1 cellular context compared by ENCODE assay signal in genomic region chr7:107286751-107287621, GRCh38.
TF ChIP-seq lines count a peak whose summit lies in the region.

No MANE protein-coding gene starts in this region.

TF ChIP-seq in K562, 482 proteins besides CTCF, POLR2A, EP300 and RAD21 (continued from another document):
- TF ChIP-seq, protein P1, sequence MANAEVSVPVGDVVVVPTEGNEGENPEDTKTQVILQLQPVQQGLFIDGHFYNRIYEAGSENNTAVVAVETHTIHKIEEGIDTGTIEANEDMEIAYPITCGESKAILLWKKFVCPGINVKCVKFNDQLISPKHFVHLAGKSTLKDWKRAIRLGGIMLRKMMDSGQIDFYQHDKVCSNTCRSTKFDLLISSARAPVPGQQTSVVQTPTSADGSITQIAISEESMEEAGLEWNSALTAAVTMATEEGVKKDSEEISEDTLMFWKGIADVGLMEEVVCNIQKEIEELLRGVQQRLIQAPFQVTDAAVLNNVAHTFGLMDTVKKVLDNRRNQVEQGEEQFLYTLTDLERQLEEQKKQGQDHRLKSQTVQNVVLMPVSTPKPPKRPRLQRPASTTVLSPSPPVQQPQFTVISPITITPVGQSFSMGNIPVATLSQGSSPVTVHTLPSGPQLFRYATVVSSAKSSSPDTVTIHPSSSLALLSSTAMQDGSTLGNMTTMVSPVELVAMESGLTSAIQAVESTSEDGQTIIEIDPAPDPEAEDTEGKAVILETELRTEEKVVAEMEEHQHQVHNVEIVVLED (CRISPR knock-in tag; IDR thresholded peaks at IDR 0.05) = 0 out of 2 replicates have a peak, but pooled peaks have one; percentile 12
- TF ChIP-seq ZNF253 (CRISPR knock-in tag; conservative IDR thresholded peaks at IDR 0.05) (no peak), ZNF316 (IDR thresholded peaks at IDR 0.05) (peak; percentile 97), BACH1 (tag; IDR thresholded peaks at IDR 0.05) (peak; percentile 43; the same call in 1 of the 2 replicates), DDX20 (tag; IDR thresholded peaks at IDR 0.05; ENCODE audit: low read depth) (peak; percentile 87), HDAC6 (IDR thresholded peaks at IDR 0.05; ENCODE audit: low read depth, low read length) (no peak), ZNF41 (CRISPR knock-in tag; conservative IDR thresholded peaks at IDR 0.05) (peak; percentile 75; the same call in 1 of the 2 replicates), ERF (CRISPR knock-in tag; IDR thresholded peaks at IDR 0.05) (no peak), MAFG (tag; conservative IDR thresholded peaks at IDR 0.05) (peak; percentile 82), SMAD3 (CRISPR knock-in tag; conservative IDR thresholded peaks at IDR 0.05) (peak; percentile 66; the same call in 1 of the 2 replicates), ZBTB7A (IDR thresholded peaks at IDR 0.05; ENCODE audit: borderline replicate concordance, control insufficient read depth, low read depth, low read length) (no peak), TCF15 (CRISPR knock-in tag; IDR thresholded peaks at IDR 0.05) (0 out of 2 replicates have a peak, but pooled peaks have one; percentile 58), PKNOX1 (IDR thresholded peaks at IDR 0.05) (0 out of 2 replicates have a peak, but pooled peaks have one; percentile 19), TEAD1 (CRISPR knock-in tag; IDR thresholded peaks at IDR 0.05) (peak in 1 of 2 experiments; percentile 73; a peak in 1 of 4 replicates), MAFF (IDR thresholded peaks at IDR 0.05; ENCODE audit: low read length) (peak; percentile 69; the same call in 1 of the 2 replicates), NR4A1 (CRISPR knock-in tag; IDR thresholded peaks at IDR 0.05) (no peak), NR4A1 (tag; IDR thresholded peaks at IDR 0.05) (peak; percentile 67; the same call in 1 of the 2 replicates), MEF2D (tag; conservative IDR thresholded peaks at IDR 0.05; ENCODE audit: low read depth) (0 out of 2 replicates have a peak, but pooled peaks have one; percentile 36), TEAD2 (tag; IDR thresholded peaks at IDR 0.05) (peak; percentile 73), CHD2 (IDR thresholded peaks at IDR 0.05; ENCODE audit: low read depth, low read length) (no peak), JUND (IDR thresholded peaks at IDR 0.05; ENCODE audit: borderline replicate concordance, low read depth, low read length) (no peak), JUND (tag; IDR thresholded peaks at IDR 0.05; ENCODE audit: borderline replicate concordance, low read depth, low read length) (0 out of 3 replicates have a peak, but pooled peaks have one; percentile 28), NR2C1 (IDR thresholded peaks at IDR 0.05) (no peak), NR2C1 (tag; IDR thresholded peaks at IDR 0.05) (peak; percentile 66; the same call in 1 of the 2 replicates), SMC3 (conservative IDR thresholded peaks at IDR 0.05; ENCODE audit: insufficient read depth, low read depth, low read length) (no peak), NFIC (IDR thresholded peaks at IDR 0.05) (no peak), NFE2L1 (tag; IDR thresholded peaks at IDR 0.05; ENCODE audit: borderline replicate concordance, low read depth) (peak; percentile 17; the same call in 1 of the 2 replicates), C11orf30 (IDR thresholded peaks at IDR 0.05; ENCODE audit: low read depth) (peak; percentile 88), PTRF (tag; IDR thresholded peaks at IDR 0.05) (peak; percentile 80), SREBF1 (IDR thresholded peaks at IDR 0.05; ENCODE audit: borderline replicate concordance, low read depth, low read length) (no peak)
- TF ChIP-seq, protein P2, sequence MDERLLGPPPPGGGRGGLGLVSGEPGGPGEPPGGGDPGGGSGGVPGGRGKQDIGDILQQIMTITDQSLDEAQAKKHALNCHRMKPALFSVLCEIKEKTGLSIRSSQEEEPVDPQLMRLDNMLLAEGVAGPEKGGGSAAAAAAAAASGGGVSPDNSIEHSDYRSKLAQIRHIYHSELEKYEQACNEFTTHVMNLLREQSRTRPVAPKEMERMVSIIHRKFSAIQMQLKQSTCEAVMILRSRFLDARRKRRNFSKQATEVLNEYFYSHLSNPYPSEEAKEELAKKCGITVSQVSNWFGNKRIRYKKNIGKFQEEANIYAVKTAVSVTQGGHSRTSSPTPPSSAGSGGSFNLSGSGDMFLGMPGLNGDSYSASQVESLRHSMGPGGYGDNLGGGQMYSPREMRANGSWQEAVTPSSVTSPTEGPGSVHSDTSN (CRISPR knock-in tag; IDR thresholded peaks at IDR 0.05; ENCODE audit: low read depth) = no peak
- TF ChIP-seq, protein P2 (tag; conservative IDR thresholded peaks at IDR 0.05; ENCODE audit: low read depth) = peak; percentile 52; the same call in 1 of the 2 replicates
- TF ChIP-seq, protein P3, sequence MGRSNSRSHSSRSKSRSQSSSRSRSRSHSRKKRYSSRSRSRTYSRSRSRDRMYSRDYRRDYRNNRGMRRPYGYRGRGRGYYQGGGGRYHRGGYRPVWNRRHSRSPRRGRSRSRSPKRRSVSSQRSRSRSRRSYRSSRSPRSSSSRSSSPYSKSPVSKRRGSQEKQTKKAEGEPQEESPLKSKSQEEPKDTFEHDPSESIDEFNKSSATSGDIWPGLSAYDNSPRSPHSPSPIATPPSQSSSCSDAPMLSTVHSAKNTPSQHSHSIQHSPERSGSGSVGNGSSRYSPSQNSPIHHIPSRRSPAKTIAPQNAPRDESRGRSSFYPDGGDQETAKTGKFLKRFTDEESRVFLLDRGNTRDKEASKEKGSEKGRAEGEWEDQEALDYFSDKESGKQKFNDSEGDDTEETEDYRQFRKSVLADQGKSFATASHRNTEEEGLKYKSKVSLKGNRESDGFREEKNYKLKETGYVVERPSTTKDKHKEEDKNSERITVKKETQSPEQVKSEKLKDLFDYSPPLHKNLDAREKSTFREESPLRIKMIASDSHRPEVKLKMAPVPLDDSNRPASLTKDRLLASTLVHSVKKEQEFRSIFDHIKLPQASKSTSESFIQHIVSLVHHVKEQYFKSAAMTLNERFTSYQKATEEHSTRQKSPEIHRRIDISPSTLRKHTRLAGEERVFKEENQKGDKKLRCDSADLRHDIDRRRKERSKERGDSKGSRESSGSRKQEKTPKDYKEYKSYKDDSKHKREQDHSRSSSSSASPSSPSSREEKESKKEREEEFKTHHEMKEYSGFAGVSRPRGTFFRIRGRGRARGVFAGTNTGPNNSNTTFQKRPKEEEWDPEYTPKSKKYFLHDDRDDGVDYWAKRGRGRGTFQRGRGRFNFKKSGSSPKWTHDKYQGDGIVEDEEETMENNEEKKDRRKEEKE (IDR thresholded peaks at IDR 0.05; ENCODE audit: borderline replicate concordance in 1 of 2, control insufficient read depth in 1 of 2, low read depth in 2 of 2, low read length in 1 of 2) = no peak
- TF ChIP-seq, protein P4, sequence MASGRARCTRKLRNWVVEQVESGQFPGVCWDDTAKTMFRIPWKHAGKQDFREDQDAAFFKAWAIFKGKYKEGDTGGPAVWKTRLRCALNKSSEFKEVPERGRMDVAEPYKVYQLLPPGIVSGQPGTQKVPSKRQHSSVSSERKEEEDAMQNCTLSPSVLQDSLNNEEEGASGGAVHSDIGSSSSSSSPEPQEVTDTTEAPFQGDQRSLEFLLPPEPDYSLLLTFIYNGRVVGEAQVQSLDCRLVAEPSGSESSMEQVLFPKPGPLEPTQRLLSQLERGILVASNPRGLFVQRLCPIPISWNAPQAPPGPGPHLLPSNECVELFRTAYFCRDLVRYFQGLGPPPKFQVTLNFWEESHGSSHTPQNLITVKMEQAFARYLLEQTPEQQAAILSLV (tag; IDR thresholded peaks at IDR 0.05) = peak; percentile 55; the same call in 1 of the 2 replicates
- TF ChIP-seq, protein P5, sequence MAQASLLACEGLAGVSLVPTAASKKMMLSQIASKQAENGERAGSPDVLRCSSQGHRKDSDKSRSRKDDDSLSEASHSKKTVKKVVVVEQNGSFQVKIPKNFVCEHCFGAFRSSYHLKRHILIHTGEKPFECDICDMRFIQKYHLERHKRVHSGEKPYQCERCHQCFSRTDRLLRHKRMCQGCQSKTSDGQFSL (CRISPR knock-in tag; IDR thresholded peaks at IDR 0.05) = no peak
- TF ChIP-seq, protein P5 (tag; IDR thresholded peaks at IDR 0.05) = peak in 1 of 2 experiments; percentile 71; a peak in 1 of 4 replicates
TF ChIP-seq in K562: peak in this region for 29.
